In genomic region chr10:72375585-72375984, GRCh38 we compare ENCODE assay signal across 11 cellular contexts. TPM values are rescaled to one million over a fixed set of nuclear protein-coding genes. Genes with fewer than 3 reads are reported as not detected.
DNase-seq lines count a peak whose midpoint lies in the region; ATAC-seq, FAIRE-seq and TF ChIP-seq lines count a peak whose summit lies in the region.
"Had no signal": no experiment of that assay in that cellular context is flagged by ENCODE, and none has a peak within 500 bp of the region (broad histone marks: within the 10 kb centered on the region; RNA-seq: fewer than 3 reads in every experiment).

No MANE protein-coding gene starts in this region.

- H3K4me3 ChIP-seq in astrocyte (ENCODE audit: insufficient read depth, low read depth, low read length) (no peak overlapping the region), ovary (no peak overlapping the region)

- no peak for TF ChIP-seq POLR2A in ovary (IDR thresholded peaks at IDR 0.05)

- peaks cover 2% of the 10 kb centered on the region for H3K36me3 Mint-ChIP-seq in astrocyte (ENCODE audit: low read depth, unreplicated experiment)

- H4K20me1 ChIP-seq in astrocyte (ENCODE audit: insufficient read depth, low read length), result no peaks in the 10 kb centered on the region

- H3K4me2 ChIP-seq in astrocyte (ENCODE audit: low read length), result no peak overlapping the region

- no peak overlapping the region for H3K9ac ChIP-seq in astrocyte (ENCODE audit: low read length)

- peak; percentile 31 for TF ChIP-seq CTCF in C4-2B (conservative IDR thresholded peaks at IDR 0.05)
- TF ChIP-seq CTCF in astrocyte (IDR thresholded peaks at IDR 0.05; ENCODE audit: insufficient read depth, low read depth, low read length), result no peak
- TF ChIP-seq CTCF in ovary (IDR thresholded peaks at IDR 0.05), result no peak

- H3K4me3 Mint-ChIP-seq in astrocyte (ENCODE audit: unreplicated experiment), result no peak overlapping the region

- no peak overlapping the region for H3K27ac ChIP-seq in C4-2B
- no peak overlapping the region for H3K27ac ChIP-seq in astrocyte (ENCODE audit: low read depth, low read length)
- no peak overlapping the region for H3K27ac ChIP-seq in ovary

- intact Hi-C loops in ovary (cut with DNase I), result no loop called here

- TF ChIP-seq EP300 in ovary (IDR thresholded peaks at IDR 0.05), result no peak

- no peaks in the 10 kb centered on the region for H3K79me2 ChIP-seq in astrocyte (ENCODE audit: insufficient read depth, low read length)

- no peaks in the 10 kb centered on the region for H3K9me3 Mint-ChIP-seq in astrocyte (ENCODE audit: unreplicated experiment)

- H3K27ac Mint-ChIP-seq in astrocyte (ENCODE audit: unreplicated experiment), result peak overlapping the region; percentile 44

- H3K9me3 ChIP-seq in astrocyte (ENCODE audit: insufficient read depth, low read depth, low read length) (no peaks in the 10 kb centered on the region), ovary (no peaks in the 10 kb centered on the region)

- peaks cover 4% of the 10 kb centered on the region for H3K4me1 Mint-ChIP-seq in astrocyte (ENCODE audit: low read depth, unreplicated experiment)

- DNase-seq in HT-29 (ENCODE audit: low spot score) (peak; percentile 64), astrocyte (ENCODE audit: low read depth) (no peak), medulla oblongata (ENCODE audit: extremely low spot score) (peak; percentile 73), NCI-H1105 treated with DMSO at 0.1 percent for 48 hours (lab: John Stamatoyannopoulos, UW) (no peak), ovary (no peak), NCI-H1694 treated with DMSO at 0.1 percent for 48 hours (lab: John Stamatoyannopoulos, UW) (no peak)
- DNase-seq: stimulated activated naive CD4-positive, alpha-beta T cell treated with Interleukin-2 at 50 U/mL for 16 hours; T-helper 9 cell had no signal

- 60 to 70% (median 67%) methylated on average over 5 of the region's 5 CpGs for WGBS in ovary, 3 donors

- no peak for FAIRE-seq in astrocyte (lab: Jason Lieb, UNC)
- FAIRE-seq: endometrium had no signal

- H3K36me3 ChIP-seq in astrocyte (ENCODE audit: insufficient read depth, low read length), result peaks cover 3% of the 10 kb centered on the region
- no peaks in the 10 kb centered on the region for H3K36me3 ChIP-seq in ovary

- H2AFZ ChIP-seq in astrocyte (ENCODE audit: low read depth, low read length), result no peak overlapping the region

- H3K27me3 Mint-ChIP-seq in astrocyte (ENCODE audit: low read depth, unreplicated experiment), result no peaks in the 10 kb centered on the region

- H3K4me1 ChIP-seq in astrocyte (ENCODE audit: insufficient read depth, low read length) (peaks cover 4% of the 10 kb centered on the region), ovary (ENCODE audit: insufficient read depth) (no peaks in the 10 kb centered on the region)

- ATAC-seq in GM19397 (IDR thresholded peaks at IDR 0.05; ENCODE audit: unreplicated experiment), result no peak

- H3K27me3 ChIP-seq in astrocyte (ENCODE audit: insufficient read depth, low read length) (no peaks in the 10 kb centered on the region), ovary (no peaks in the 10 kb centered on the region)

RNA-seq across cellular contexts. Expression of gene DNAJB12, which starts 20.9 kb away (rescaled TPM):
- 54.4 and 58.1 TPM in 2 replicates for total RNA-seq in HT-29 (2014; rRNA removed; shearing (Covaris generic))
- total RNA-seq in astrocyte, result 24.3 and 24.8 TPM in 2 replicates
- 10 to 100 TPM; 27.6 to 46.4 (median 33.1) TPM for total RNA-seq in ovary
- 10 to 100 TPM; 27.5 to 32.0 TPM for polyA plus RNA-seq in ovary

Comparison
In these comparisons a context has a peak if more than half of its experiments do, and no peak if none do; other contexts are left out.
1. DNase-seq: peak in HT-29 (single experiment) and medulla oblongata (single experiment); none in astrocyte (single experiment), NCI-H1105 treated with DMSO at 0.1 percent for 48 hours (single experiment), ovary (0 of 5) and NCI-H1694 treated with DMSO at 0.1 percent for 48 hours (single experiment).